1 cellular context compared by ENCODE assay signal in genomic region chr2:9247786-9248185, GRCh38.
TF ChIP-seq lines count a peak whose summit lies in the region.

No MANE protein-coding gene starts in this region.

TF ChIP-seq in HepG2, 621 proteins besides CTCF, POLR2A, EP300 and RAD21 (continued from another document and continues in another):
- TF ChIP-seq ZNF407 (CRISPR knock-in tag; IDR thresholded peaks at IDR 0.05; ENCODE audit: not compliant biosample characterization): no peak
- no peak for TF ChIP-seq SOX6 (IDR thresholded peaks at IDR 0.05)
- no peak; the same call in 1 of the 2 replicates for TF ChIP-seq SOX6 (CRISPR knock-in tag; IDR thresholded peaks at IDR 0.05)
- no peak for TF ChIP-seq CHCHD3 (CRISPR knock-in tag; IDR thresholded peaks at IDR 0.05)
- no peak for TF ChIP-seq BRD4 (CRISPR knock-in tag; IDR thresholded peaks at IDR 0.05)
- TF ChIP-seq ZNF567 (CRISPR knock-in tag; IDR thresholded peaks at IDR 0.05; ENCODE audit: borderline replicate concordance): no peak
- peak; percentile 77 for TF ChIP-seq ARID5B (CRISPR knock-in tag; IDR thresholded peaks at IDR 0.05)
- no peak for TF ChIP-seq ZSCAN25 (CRISPR knock-in tag; IDR thresholded peaks at IDR 0.05)
- 0 out of 2 replicates have a peak, but pooled peaks have one; percentile 50 for TF ChIP-seq ISL2 (CRISPR knock-in tag; IDR thresholded peaks at IDR 0.05)
- TF ChIP-seq ZHX1 (CRISPR knock-in tag; IDR thresholded peaks at IDR 0.05; ENCODE audit: low read depth): no peak
- no peak for TF ChIP-seq ELK4 (CRISPR knock-in tag; IDR thresholded peaks at IDR 0.05; ENCODE audit: borderline replicate concordance)
- TF ChIP-seq ZFX (CRISPR knock-in tag; IDR thresholded peaks at IDR 0.05; ENCODE audit: low read depth): peak; percentile 37; the same call in 1 of the 2 replicates
- TF ChIP-seq ATF7 (IDR thresholded peaks at IDR 0.05): no peak
- no peak for TF ChIP-seq ATF7 (CRISPR knock-in tag; IDR thresholded peaks at IDR 0.05)
- no peak for TF ChIP-seq ZNF256 (CRISPR knock-in tag; conservative IDR thresholded peaks at IDR 0.05)
- no peak for TF ChIP-seq SRF (IDR thresholded peaks at IDR 0.05; ENCODE audit: low read depth, low read length)
- TF ChIP-seq EZH2 (conservative IDR thresholded peaks at IDR 0.05; ENCODE audit: low read depth, low read length): no peak
- TF ChIP-seq ZNF276 (CRISPR knock-in tag; IDR thresholded peaks at IDR 0.05; ENCODE audit: low read depth): no peak
- no peak for TF ChIP-seq TCF7L2 (IDR thresholded peaks at IDR 0.05; ENCODE audit: low read depth, low read length)
- TF ChIP-seq ZNF343 (CRISPR knock-in tag; IDR thresholded peaks at IDR 0.05): no peak
- TF ChIP-seq MAZ (IDR thresholded peaks at IDR 0.05; ENCODE audit: borderline replicate concordance, low read depth, low read length): no peak
- no peak for TF ChIP-seq MAZ (CRISPR knock-in tag; IDR thresholded peaks at IDR 0.05; ENCODE audit: low read depth)
- peak; percentile 75 for TF ChIP-seq GATAD2A (CRISPR knock-in tag; IDR thresholded peaks at IDR 0.05)
- no peak for TF ChIP-seq TRIM24 (CRISPR knock-in tag; IDR thresholded peaks at IDR 0.05)
- TF ChIP-seq ZSCAN21 (CRISPR knock-in tag; IDR thresholded peaks at IDR 0.05; ENCODE audit: borderline replicate concordance): no peak
- TF ChIP-seq FOXA1 (IDR thresholded peaks at IDR 0.05): no peak
- TF ChIP-seq FOXA1 (CRISPR knock-in tag; IDR thresholded peaks at IDR 0.05): peak; percentile 79
- no peak for TF ChIP-seq DNMT3B (CRISPR knock-in tag; conservative IDR thresholded peaks at IDR 0.05)
- TF ChIP-seq KAT8 (CRISPR knock-in tag; IDR thresholded peaks at IDR 0.05): no peak
- no peak for TF ChIP-seq MXD1 (CRISPR knock-in tag; IDR thresholded peaks at IDR 0.05)
- TF ChIP-seq ZNF691 (CRISPR knock-in tag; IDR thresholded peaks at IDR 0.05; ENCODE audit: borderline replicate concordance, low read depth): 0 out of 2 replicates have a peak, but pooled peaks have one; percentile 19
- 0 out of 2 replicates have a peak, but pooled peaks have one; percentile 51 for TF ChIP-seq HMG20A (CRISPR knock-in tag; IDR thresholded peaks at IDR 0.05; ENCODE audit: borderline replicate concordance)
- TF ChIP-seq ZKSCAN8 (CRISPR knock-in tag; IDR thresholded peaks at IDR 0.05; ENCODE audit: borderline replicate concordance): peak; percentile 77; the same call in 1 of the 2 replicates
- TF ChIP-seq ZNF713 (CRISPR knock-in tag; IDR thresholded peaks at IDR 0.05): no peak
- TF ChIP-seq MTF2 (CRISPR knock-in tag; IDR thresholded peaks at IDR 0.05; ENCODE audit: borderline replicate concordance): no peak
- TF ChIP-seq RXRB (CRISPR knock-in tag; IDR thresholded peaks at IDR 0.05; ENCODE audit: borderline replicate concordance): peak; percentile 83; the same call in 1 of the 2 replicates
- TF ChIP-seq ZSCAN9 (CRISPR knock-in tag; IDR thresholded peaks at IDR 0.05; ENCODE audit: borderline replicate concordance): 0 out of 2 replicates have a peak, but pooled peaks have one; percentile 16
- no peak for TF ChIP-seq HDAC6 (IDR thresholded peaks at IDR 0.05; ENCODE audit: low read depth, low read length)
- no peak for TF ChIP-seq RBM39 (IDR thresholded peaks at IDR 0.05; ENCODE audit: low read depth, low read length, poor library complexity, severe bottlenecking)
- no peak for TF ChIP-seq PAWR (CRISPR knock-in tag; IDR thresholded peaks at IDR 0.05; ENCODE audit: borderline replicate concordance)
- TF ChIP-seq CC2D1A (CRISPR knock-in tag; IDR thresholded peaks at IDR 0.05): no peak
- TF ChIP-seq ZNF143 (CRISPR knock-in tag; IDR thresholded peaks at IDR 0.05): no peak
- TF ChIP-seq NFE2L1 (CRISPR knock-in tag; IDR thresholded peaks at IDR 0.05; ENCODE audit: borderline replicate concordance): no peak
- TF ChIP-seq HOMEZ (CRISPR knock-in tag; IDR thresholded peaks at IDR 0.05; ENCODE audit: low read depth): 0 out of 2 replicates have a peak, but pooled peaks have one; percentile 35
- no peak for TF ChIP-seq ARNT (IDR thresholded peaks at IDR 0.05)
